9 cellular contexts compared by ENCODE assay signal in the genomic region with DNA sequence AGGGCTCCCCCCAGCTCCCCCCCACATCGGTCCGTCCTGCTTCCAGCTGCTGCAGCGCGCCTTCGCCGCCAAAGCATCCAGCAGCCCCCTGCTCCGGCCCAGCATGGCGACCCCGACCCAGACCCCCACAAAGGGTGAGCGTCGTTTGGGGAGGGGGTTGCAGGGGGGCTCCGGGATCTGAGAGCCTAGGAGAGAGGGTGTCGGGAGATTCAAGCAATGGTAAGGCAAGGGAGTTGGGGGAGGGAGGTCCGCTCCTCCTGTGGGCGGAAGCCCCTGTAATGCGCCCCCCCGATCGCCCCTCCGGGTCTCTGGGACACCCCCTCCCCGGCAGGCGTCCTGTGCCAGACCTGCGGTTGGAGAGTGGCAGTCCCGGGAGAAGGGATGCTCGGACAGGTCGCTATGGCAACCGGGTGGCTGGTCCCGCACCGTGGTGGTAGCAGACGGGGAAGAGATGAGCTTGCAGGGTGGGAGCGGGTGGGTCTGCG. TPM values are rescaled to one million over a fixed set of nuclear protein-coding genes. Genes with fewer than 3 reads are reported as not detected.
DNase-seq lines count a peak whose midpoint lies in the region; ATAC-seq and TF ChIP-seq lines count a peak whose summit lies in the region.
"Had no signal": no experiment of that assay in that cellular context is flagged by ENCODE, and none has a peak within 500 bp of the region (broad histone marks: within the 10 kb centered on the region; RNA-seq: fewer than 3 reads in every experiment).

A gene with protein sequence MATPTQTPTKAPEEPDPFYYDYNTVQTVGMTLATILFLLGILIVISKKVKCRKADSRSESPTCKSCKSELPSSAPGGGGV (plus strand): TSS at position 25 of the 485 bp plus-strand sequence. CDS start 79 bp downstream, at position 104.

- H3K79me2 ChIP-seq in osteoblast (ENCODE audit: insufficient read depth, low read length): no peaks in the 10 kb centered on the region

- peaks cover 14% of the 10 kb centered on the region for H3K4me1 ChIP-seq in osteoblast (ENCODE audit: insufficient read depth, low read length)

- H3K9me3 ChIP-seq in osteoblast (ENCODE audit: low read depth, low read length): no peaks in the 10 kb centered on the region

- H3K4me2 ChIP-seq in osteoblast (ENCODE audit: insufficient read depth, low read length): no peak within 1 kb of the TSS

- in situ Hi-C loops in G401 (cut with HindIII; ENCODE audit: low sequenced_read_pairs): no loop called here

- H4K20me1 ChIP-seq in osteoblast (ENCODE audit: insufficient read depth, low read length): no peaks in the 10 kb centered on the region

- H3K27ac ChIP-seq in coronary artery (peak within 1 kb of the TSS in 1 of 2 donors; percentile 13), osteoblast (ENCODE audit: low read depth, low read length) (no peak within 1 kb of the TSS)

- DNase-seq in G401 (ENCODE audit: low spot score) (peak; percentile 55), NCI-H748 (lab: John Stamatoyannopoulos, UW; ENCODE audit: unreplicated experiment) (peak; percentile 68), coronary artery (ENCODE audit: low spot score) (no peak), osteoblast (ENCODE audit: insufficient read length, low spot score, missing footprints) (peak; percentile 45), NCI-H1436 treated with DMSO at 0.1 percent for 48 hours (lab: John Stamatoyannopoulos, UW) (no peak), NCI-H446 treated with DMSO at 0.1 percent for 48 hours (lab: John Stamatoyannopoulos, UW) (no peak)

- H3K27me3 ChIP-seq in osteoblast (ENCODE audit: insufficient read depth, low read length): peaks cover 16% of the 10 kb centered on the region

- no peak for TF ChIP-seq CTCF in coronary artery (IDR thresholded peaks at IDR 0.05)
- TF ChIP-seq CTCF in osteoblast (IDR thresholded peaks at IDR 0.05; ENCODE audit: extremely low read depth, low read depth, low read length): no peak

- no peaks in the 10 kb centered on the region for H3K36me3 ChIP-seq in osteoblast (ENCODE audit: insufficient read depth, low read length)

- ATAC-seq in HG02588 (IDR thresholded peaks at IDR 0.05; ENCODE audit: unreplicated experiment): no peak
- ATAC-seq in esophagus mucosa: no peak

- H3K4me3 ChIP-seq in coronary artery: peak within 1 kb of the TSS; percentile 9
- no peak within 1 kb of the TSS for H3K4me3 ChIP-seq in osteoblast (ENCODE audit: insufficient read depth, low read length)

- H2AFZ ChIP-seq in osteoblast (ENCODE audit: low read length): no peak within 1 kb of the TSS

RNA-seq across cellular contexts. Expression of the gene that starts here (rescaled TPM):
- total RNA-seq in G401 (2014; rRNA removed; shearing (Covaris generic)): not detected in 2 replicates
- total RNA-seq in osteoblast (not detected in 2 replicates), esophagus mucosa (not detected)
- total RNA-seq: LHCN-M2 had no signal

Comparison
In these comparisons a context has a peak if more than half of its experiments do, and no peak if none do; other contexts are left out.
1. Peak in DNase-seq in G401; RNA of the gene not detected or under 1 TPM.
2. Peak in DNase-seq in osteoblast; RNA of the gene not detected or under 1 TPM.